ENCODE assay signal across 8 cellular contexts in the genomic region with DNA sequence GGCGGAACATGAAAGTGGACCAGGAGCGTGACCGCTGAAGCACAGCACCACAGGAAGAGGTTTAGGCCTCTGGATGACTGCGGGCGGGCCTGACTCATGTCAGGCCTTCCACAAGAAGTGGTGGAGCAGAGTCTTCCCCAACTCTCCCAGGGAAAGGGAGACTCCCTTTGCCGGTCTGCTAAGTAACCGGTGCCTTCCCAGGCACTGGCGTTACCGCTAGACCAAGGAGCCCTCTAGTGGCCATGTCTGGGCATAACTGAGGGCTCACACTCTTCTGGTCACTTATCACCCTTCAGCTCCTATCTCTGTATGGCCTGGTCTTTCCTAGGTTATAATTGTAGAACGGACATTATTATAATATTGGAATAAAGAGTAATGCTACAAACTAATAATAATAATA.
DNase-seq lines count a peak whose midpoint lies in the region; ATAC-seq, FAIRE-seq and TF ChIP-seq lines count a peak whose summit lies in the region.

No MANE protein-coding gene starts in this region.

- no peaks in the 10 kb centered on the region for H3K9me3 ChIP-seq in gastrocnemius medialis

- no peak for TF ChIP-seq POLR2A in gastrocnemius medialis (IDR thresholded peaks at IDR 0.05)

- H3K27me3 ChIP-seq in gastrocnemius medialis: no peaks in the 10 kb centered on the region

- POLR2A ChIA-PET in HEK293T (lab: Yijun Ruan, JAX): no interaction called here

- H3K4me1 ChIP-seq in gastrocnemius medialis: no peaks in the 10 kb centered on the region

- DNase-seq in Caki2 (ENCODE audit: low read depth) (peak; percentile 79), HEK293T (ENCODE audit: extremely low spot score) (peak; percentile 4), RCC 7860 (ENCODE audit: low spot score) (peak; percentile 48), fibroblast of the aortic adventitia (ENCODE audit: low read depth) (peak; percentile 19), gastrocnemius medialis (no peak), cerebellum (ENCODE audit: low spot score) (no peak)

- no peak overlapping the region for H3K4me3 ChIP-seq in fibroblast of the aortic adventitia (ENCODE audit: low read depth, low read length)
- H3K4me3 ChIP-seq in gastrocnemius medialis: no peak overlapping the region

- ATAC-seq in gastrocnemius medialis (peak in 1 of 2 donors; percentile 51), HG02798 (IDR thresholded peaks at IDR 0.05; ENCODE audit: poor library complexity, unreplicated experiment) (no peak), HG03571 (IDR thresholded peaks at IDR 0.05; ENCODE audit: unreplicated experiment) (no peak)

- in situ Hi-C loops in Caki2 (cut with HindIII; ENCODE audit: low pct_unique_long_range_greater_than_20kb, low sequenced_read_pairs): no loop called here
- in situ Hi-C loops in gastrocnemius medialis (cut with MboI; ENCODE audit: low sequenced_read_pairs in 4 of 4): loop anchor here in 1 of 4 donors (25.0 kb wide), 1 partner anchor 96 kb away; no protein-coding TSS in a partner anchor

- intact Hi-C loops in gastrocnemius medialis (cut with DNase I; ENCODE audit: low total_unique reads): no loop called here

- TF ChIP-seq CTCF in fibroblast of the aortic adventitia (IDR thresholded peaks at IDR 0.05; ENCODE audit: insufficient read depth, low read length): peak; percentile 51
- peak in 3 of 5 experiments; percentile 17 to 56 (median 28) for TF ChIP-seq CTCF in gastrocnemius medialis (IDR thresholded peaks at IDR 0.05 in 4 of 5, conservative IDR thresholded peaks at IDR 0.05 in 1 of 5)

- CTCF ChIA-PET in HEK293T (lab: Yijun Ruan, JAX): interaction anchor here (0.7 kb wide), 2 partner anchors 34 to 311 kb away, joined by 3 to 4 read pairs; no protein-coding TSS in a partner anchor

- H3K27ac ChIP-seq in gastrocnemius medialis: no peak overlapping the region

- no peaks in the 10 kb centered on the region for H3K36me3 ChIP-seq in gastrocnemius medialis

- peak; percentile 58 for FAIRE-seq in RCC 7860 (lab: Jason Lieb, UNC)

TF ChIP-seq in HEK293T, 16 proteins besides CTCF, POLR2A, EP300 and RAD21:
- no peak for TF ChIP-seq SP1 (IDR thresholded peaks at IDR 0.05)
- no peak for TF ChIP-seq FOXA1 (IDR thresholded peaks at IDR 0.05)
- TF ChIP-seq ZNF384 (IDR thresholded peaks at IDR 0.05): no peak
- TF ChIP-seq PKNOX1 (IDR thresholded peaks at IDR 0.05): no peak

Comparison
In these comparisons a context has a peak if more than half of its experiments do, and no peak if none do; other contexts are left out.
1. DNase-seq: peak in Caki2 (single experiment), HEK293T (single experiment), RCC 7860 (single experiment) and fibroblast of the aortic adventitia (single experiment); none in gastrocnemius medialis (0 of 2) and cerebellum (single experiment).